Comparison of ENCODE assay signal across 17 cellular contexts in the genomic region with DNA sequence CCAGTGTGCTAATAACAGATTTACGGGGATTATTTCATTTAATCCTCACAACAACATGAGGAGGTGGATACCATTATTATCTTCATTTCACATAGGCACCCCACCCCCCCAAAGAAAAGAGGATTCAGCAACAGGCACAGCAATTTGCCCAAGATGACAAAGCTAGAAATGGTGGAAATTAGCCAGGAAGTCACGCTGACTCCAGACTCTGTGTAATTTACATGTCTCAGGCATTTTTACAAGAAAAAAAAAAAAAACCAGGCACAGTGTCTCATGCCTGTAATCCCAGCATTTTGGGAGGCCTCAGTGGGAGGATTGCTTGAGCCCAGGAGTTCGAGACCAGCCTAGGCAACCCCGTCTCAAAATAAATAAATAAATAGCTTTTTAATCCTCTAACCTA. TPM values are rescaled to one million over a fixed set of nuclear protein-coding genes. Genes with fewer than 3 reads are reported as not detected.
DNase-seq lines count a peak whose midpoint lies in the region; ATAC-seq and TF ChIP-seq lines count a peak whose summit lies in the region.
"Had no signal": no experiment of that assay in that cellular context is flagged by ENCODE, and none has a peak within 500 bp of the region (broad histone marks: within the 10 kb centered on the region; RNA-seq: fewer than 3 reads in every experiment).

No MANE protein-coding gene starts in this region.

- TF ChIP-seq POLR2A in stomach (IDR thresholded peaks at IDR 0.05) = no peak

- ATAC-seq in foreskin keratinocyte = no peak
- no peak for ATAC-seq in HG02571 (IDR thresholded peaks at IDR 0.05; ENCODE audit: unreplicated experiment)
- no peak for ATAC-seq in activated CD4-positive, CD25-positive, alpha-beta regulatory T cell treated with anti-CD3 and anti-CD28 coated beads, Interleukin-2, amount 50 U/mL, for 24 hours

- peaks cover 0 to 4% (median 2%) of the 10 kb centered on the region in 4 donors for H3K9me3 ChIP-seq in stomach
- H3K9me3 ChIP-seq: right lobe of liver had no signal

- no peaks in the 10 kb centered on the region for H3K36me3 ChIP-seq in stomach
- H3K36me3 ChIP-seq: neural progenitor cell, right lobe of liver had no signal

- 38 to 62% (median 58%) methylated on average over 4 of the region's 4 CpGs for WGBS in stomach, 5 donors

- H3K4me3 ChIP-seq in stomach = no peak overlapping the region
- H3K4me3 ChIP-seq: neural progenitor cell, right lobe of liver had no signal

- intact Hi-C loops in stomach (cut with DNase I; ENCODE audit: low total_unique reads) = loop anchor here (5.0 to 10.0 kb wide), 2 partner anchors 142 to 300 kb away; no protein-coding TSS in a partner anchor

- TF ChIP-seq CTCF in VCaP (conservative IDR thresholded peaks at IDR 0.05) = no peak
- no peak for TF ChIP-seq CTCF in foreskin keratinocyte (conservative IDR thresholded peaks at IDR 0.05)
- TF ChIP-seq CTCF in stomach (IDR thresholded peaks at IDR 0.05) = no peak

- H3K27me3 ChIP-seq in foreskin keratinocyte (no peaks in the 10 kb centered on the region), stomach (no peaks in the 10 kb centered on the region)
- H3K27me3 ChIP-seq: neural progenitor cell, right lobe of liver had no signal

- DNase-seq in GM04504 (ENCODE audit: low read depth) (peak; percentile 73), foreskin keratinocyte (peak in 1 of 2 donors; percentile 32), stomach (no peak), activated gamma-delta T cell (lab: John Stamatoyannopoulos, UW) (no peak), dermis blood vessel endothelial cell (no peak)
- DNase-seq: activated B cell treated with CpG ODN at 0.5 μM for 24 hours; CD4-positive, CD25-positive, alpha-beta regulatory T cell; H7; hippocampal formation; KG1; NCI-H187; NK-92 treated with Interleukin-12 subunit alpha and Interleukin-12 subunit beta, amount 100 ng/mL, for 24 hours; right lobe of liver had no signal

- H3K4me1 ChIP-seq in foreskin keratinocyte (peaks cover 16% of the 10 kb centered on the region), stomach (peaks cover 0 to 5% (median 1%) of the 10 kb centered on the region in 4 donors)
- H3K4me1 ChIP-seq: neural progenitor cell, right lobe of liver had no signal

- TF ChIP-seq EP300 in stomach (IDR thresholded peaks at IDR 0.05) = no peak

- H3K27ac ChIP-seq in VCaP = 0 out of 2 replicates have a peak overlapping the region, but pooled peaks have one; percentile 3
- peak overlapping the region; percentile 14 for H3K27ac ChIP-seq in foreskin keratinocyte
- H3K27ac ChIP-seq in stomach = peak overlapping the region in 4 of 5 donors; percentile 51 to 64 (median 58)
- H3K27ac ChIP-seq: neural progenitor cell, right lobe of liver had no signal

RNA-seq across cellular contexts. Expression of gene PRDM2, which starts 37.5 kb away (rescaled TPM):
- total RNA-seq in foreskin keratinocyte (19.0 and 19.1 TPM in 2 replicates), stomach (10 to 100 TPM; 11.6 to 77.7 (median 38.5) TPM), dermis blood vessel endothelial cell (10.7 and 13.3 TPM in 2 replicates)
- polyA plus RNA-seq in foreskin keratinocyte (5.2 and 6.0 TPM in 2 replicates), stomach (10 to 100 TPM; 10.1 to 13.3 (median 12.7) TPM)

Comparison
In these comparisons a context has a peak if more than half of its experiments do, and no peak if none do; other contexts are left out.
1. H3K27ac ChIP-seq: peak in every context shown above with its lines; median percentile 58 in stomach; 14 in foreskin keratinocyte; 3 in VCaP.